Comparison of ENCODE assay signal across 3 cellular contexts in the genomic region with DNA sequence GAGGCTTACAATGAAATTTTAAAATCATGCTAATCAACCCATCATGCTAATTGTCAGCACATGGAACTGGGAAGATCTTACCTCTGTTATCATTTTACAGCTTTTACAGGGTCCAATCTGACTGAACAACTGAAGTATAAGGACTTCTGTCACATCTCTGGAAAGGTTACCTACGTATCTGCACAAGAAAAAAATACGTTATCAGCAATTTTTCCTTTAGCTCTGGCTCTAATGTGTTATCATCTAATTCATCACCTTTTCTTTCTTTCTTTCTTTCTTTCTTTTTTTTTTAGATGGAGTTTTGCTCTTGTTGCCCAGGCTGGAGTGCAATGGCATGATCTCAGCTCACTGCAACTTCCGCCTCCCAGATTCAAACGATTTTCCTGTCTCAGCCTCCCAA.
TF ChIP-seq lines count a peak whose summit lies in the region.

No MANE protein-coding gene starts in this region.

TF ChIP-seq in HepG2, 621 proteins besides CTCF, POLR2A, EP300 and RAD21:
- TF ChIP-seq MATR3 (CRISPR knock-in tag; IDR thresholded peaks at IDR 0.05) (no peak), MZF1 (CRISPR knock-in tag; IDR thresholded peaks at IDR 0.05; ENCODE audit: borderline replicate concordance) (no peak), MAFF (IDR thresholded peaks at IDR 0.05; ENCODE audit: low read depth, low read length) (peak; percentile 60), MAFK (conservative IDR thresholded peaks at IDR 0.05 in 1 of 2, IDR thresholded peaks at IDR 0.05 in 1 of 2; ENCODE audit: low read length in 2 of 2) (peak; percentile 66 to 72)
- TF ChIP-seq, protein P1, sequence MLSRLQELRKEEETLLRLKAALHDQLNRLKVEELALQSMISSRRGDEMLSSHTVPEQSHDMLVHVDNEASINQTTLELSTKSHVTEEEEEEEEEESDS (CRISPR knock-in tag; IDR thresholded peaks at IDR 0.05; ENCODE audit: borderline replicate concordance), result no peak
- TF ChIP-seq, protein P2, sequence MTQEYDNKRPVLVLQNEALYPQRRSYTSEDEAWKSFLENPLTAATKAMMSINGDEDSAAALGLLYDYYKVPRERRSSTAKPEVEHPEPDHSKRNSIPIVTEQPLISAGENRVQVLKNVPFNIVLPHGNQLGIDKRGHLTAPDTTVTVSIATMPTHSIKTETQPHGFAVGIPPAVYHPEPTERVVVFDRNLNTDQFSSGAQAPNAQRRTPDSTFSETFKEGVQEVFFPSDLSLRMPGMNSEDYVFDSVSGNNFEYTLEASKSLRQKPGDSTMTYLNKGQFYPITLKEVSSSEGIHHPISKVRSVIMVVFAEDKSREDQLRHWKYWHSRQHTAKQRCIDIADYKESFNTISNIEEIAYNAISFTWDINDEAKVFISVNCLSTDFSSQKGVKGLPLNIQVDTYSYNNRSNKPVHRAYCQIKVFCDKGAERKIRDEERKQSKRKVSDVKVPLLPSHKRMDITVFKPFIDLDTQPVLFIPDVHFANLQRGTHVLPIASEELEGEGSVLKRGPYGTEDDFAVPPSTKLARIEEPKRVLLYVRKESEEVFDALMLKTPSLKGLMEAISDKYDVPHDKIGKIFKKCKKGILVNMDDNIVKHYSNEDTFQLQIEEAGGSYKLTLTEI (CRISPR knock-in tag; conservative IDR thresholded peaks at IDR 0.05), result no peak
TF ChIP-seq in HepG2: peak in this region for 2.

TF ChIP-seq in IMR-90, 13 proteins besides CTCF, POLR2A, EP300 and RAD21:
- TF ChIP-seq BHLHE40 (IDR thresholded peaks at IDR 0.05; ENCODE audit: low read depth, low read length) (no peak), MAFK (IDR thresholded peaks at IDR 0.05; ENCODE audit: low read depth, low read length) (peak; percentile 51)

TF ChIP-seq in GM12878, 131 proteins besides CTCF, POLR2A, EP300 and RAD21:
- no peak for TF ChIP-seq RCOR1 (conservative IDR thresholded peaks at IDR 0.05; ENCODE audit: low read depth, low read length)
- TF ChIP-seq FOXM1 (IDR thresholded peaks at IDR 0.05; ENCODE audit: low read depth, low read length), result no peak
- no peak for TF ChIP-seq MYB (IDR thresholded peaks at IDR 0.05; ENCODE audit: borderline replicate concordance, low read depth, low read length)
- TF ChIP-seq HDAC6 (IDR thresholded peaks at IDR 0.05; ENCODE audit: unreplicated experiment), result no peak
- TF ChIP-seq NFIC (IDR thresholded peaks at IDR 0.05; ENCODE audit: low read depth, low read length), result no peak
- TF ChIP-seq CREM (IDR thresholded peaks at IDR 0.05; ENCODE audit: low read depth), result no peak
- TF ChIP-seq NR2C1 (IDR thresholded peaks at IDR 0.05), result no peak
